In the genomic region with DNA sequence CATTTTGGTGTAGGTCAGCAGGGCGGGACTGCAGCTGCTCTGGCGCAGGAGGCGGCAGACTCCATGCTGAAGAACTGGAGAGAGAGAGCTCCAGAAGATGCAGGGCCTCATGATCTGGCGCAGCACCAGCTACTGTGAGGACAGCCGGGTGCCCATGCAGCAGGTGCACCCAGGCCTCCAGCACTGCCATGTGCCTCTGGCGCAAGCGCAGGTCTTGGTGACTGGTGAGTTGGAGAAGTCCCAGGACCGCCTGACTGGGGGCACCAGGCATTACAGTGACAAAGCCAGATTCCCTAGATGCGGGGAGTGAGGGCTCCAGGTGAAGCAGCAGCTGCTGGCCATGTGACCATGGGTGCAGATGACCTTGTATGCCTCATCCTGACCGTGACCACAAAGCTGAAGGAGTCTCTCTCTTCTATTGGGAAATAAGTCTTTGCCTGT, we compare ENCODE assay signal across 13 cellular contexts. TPM values are rescaled to one million over a fixed set of nuclear protein-coding genes. Genes with fewer than 3 reads are reported as not detected.
DNase-seq lines count a peak whose midpoint lies in the region; ATAC-seq lines count a peak whose summit lies in the region.
"Had no signal": no experiment of that assay in that cellular context is flagged by ENCODE, and none has a peak within 500 bp of the region (broad histone marks: within the 10 kb centered on the region; RNA-seq: fewer than 3 reads in every experiment).

No MANE protein-coding gene starts in this region.

- no peaks in the 10 kb centered on the region for H3K9me3 Mint-ChIP-seq in T-helper 2 cell treated with Interferon-gamma antibody and Interleukin-4, amounts not matched to agents 5 μg/mL and 100 μg/mL, for 36 hours
- H3K9me3 Mint-ChIP-seq: effector memory CD8-positive, alpha-beta T cell had no signal

- H3K27me3 Mint-ChIP-seq in T-helper 2 cell treated with Interferon-gamma antibody and Interleukin-4, amounts not matched to agents 5 μg/mL and 100 μg/mL, for 36 hours (ENCODE audit: low read depth) = no peaks in the 10 kb centered on the region
- H3K27me3 Mint-ChIP-seq: CD4-positive, CD25-positive, alpha-beta regulatory T cell; effector memory CD8-positive, alpha-beta T cell had no signal

- H3K27ac Mint-ChIP-seq in T-helper 2 cell treated with Interferon-gamma antibody and Interleukin-4, amounts not matched to agents 5 μg/mL and 100 μg/mL, for 36 hours = no peak overlapping the region
- H3K27ac Mint-ChIP-seq: CD4-positive, CD25-positive, alpha-beta regulatory T cell; effector memory CD8-positive, alpha-beta T cell had no signal

- peak; percentile 26 for DNase-seq in COLO668 (lab: John Stamatoyannopoulos, UW; ENCODE audit: unreplicated experiment)
- DNase-seq in HT1080 (ENCODE audit: low read depth) = peak; percentile 43
- peak; percentile 96 to 98 for DNase-seq in SHP77 (lab: John Stamatoyannopoulos, UW)
- peak; percentile 100 for DNase-seq in myocyte (ENCODE audit: low read depth)
- DNase-seq in DMS153 treated with DMSO at 0.1 percent for 48 hours (lab: John Stamatoyannopoulos, UW; ENCODE audit: unreplicated experiment) = no peak
- no peak for DNase-seq in cerebellar nuclear complex (lab: John Stamatoyannopoulos, UW)
- DNase-seq in T-helper 2 cell treated with Interferon-gamma antibody and Interleukin-4, amounts not matched to agents 5 μg/mL and 100 μg/mL, for 36 hours (ENCODE audit: low spot score) = no peak
- DNase-seq: activated T-cell treated with anti-CD3 and anti-CD28 coated beads, Interleukin-2, amount 50 U/mL, for 48 hours; CD4-positive, CD25-positive, alpha-beta regulatory T cell; effector memory CD8-positive, alpha-beta T cell; NCI-H524 had no signal

- ATAC-seq in GM19397 (IDR thresholded peaks at IDR 0.05; ENCODE audit: unreplicated experiment) = no peak
- ATAC-seq: effector memory CD8-positive, alpha-beta T cell; Right ventricle myocardium inferior had no signal

- no peak overlapping the region for H3K4me3 Mint-ChIP-seq in T-helper 2 cell treated with Interferon-gamma antibody and Interleukin-4, amounts not matched to agents 5 μg/mL and 100 μg/mL, for 36 hours
- H3K4me3 Mint-ChIP-seq: CD4-positive, CD25-positive, alpha-beta regulatory T cell; effector memory CD8-positive, alpha-beta T cell had no signal

- peaks cover 28% of the 10 kb centered on the region for H3K36me3 Mint-ChIP-seq in T-helper 2 cell treated with Interferon-gamma antibody and Interleukin-4, amounts not matched to agents 5 μg/mL and 100 μg/mL, for 36 hours (ENCODE audit: low read depth)
- H3K36me3 Mint-ChIP-seq: CD4-positive, CD25-positive, alpha-beta regulatory T cell had no signal

- H3K4me1 Mint-ChIP-seq in T-helper 2 cell treated with Interferon-gamma antibody and Interleukin-4, amounts not matched to agents 5 μg/mL and 100 μg/mL, for 36 hours (ENCODE audit: low read depth) = peaks cover 17% of the 10 kb centered on the region

RNA-seq across cellular contexts. Expression of a gene that starts 24.3 kb away (rescaled TPM):
- 71.6 and 77.6 TPM in 2 replicates for total RNA-seq in HT1080 (2014; rRNA removed; shearing (Covaris generic))
- 40.8 and 43.3 TPM in 2 replicates for polyA plus RNA-seq in HT1080 (2015; cell fraction: cytosol; rRNA removed)
- 105 and 114 TPM in 2 replicates for polyA plus RNA-seq in HT1080 (2015; cell fraction: nucleus; rRNA removed)
- total RNA-seq in myocyte = 67.8 and 71.0 TPM in 2 replicates
- polyA plus RNA-seq in myocyte (2012) = 58.6 TPM

Comparison
In these comparisons a context has a peak if more than half of its experiments do, and no peak if none do; other contexts are left out.
1. DNase-seq: peak in COLO668 (single experiment), HT1080 (single experiment), SHP77 (2 of 2) and myocyte (single experiment); none in DMS153 treated with DMSO at 0.1 percent for 48 hours (single experiment), cerebellar nuclear complex (0 of 2) and T-helper 2 cell treated with Interferon-gamma antibody and Interleukin-4, amounts not matched to agents 5 μg/mL and 100 μg/mL, for 36 hours (single experiment).